In the genomic region with DNA sequence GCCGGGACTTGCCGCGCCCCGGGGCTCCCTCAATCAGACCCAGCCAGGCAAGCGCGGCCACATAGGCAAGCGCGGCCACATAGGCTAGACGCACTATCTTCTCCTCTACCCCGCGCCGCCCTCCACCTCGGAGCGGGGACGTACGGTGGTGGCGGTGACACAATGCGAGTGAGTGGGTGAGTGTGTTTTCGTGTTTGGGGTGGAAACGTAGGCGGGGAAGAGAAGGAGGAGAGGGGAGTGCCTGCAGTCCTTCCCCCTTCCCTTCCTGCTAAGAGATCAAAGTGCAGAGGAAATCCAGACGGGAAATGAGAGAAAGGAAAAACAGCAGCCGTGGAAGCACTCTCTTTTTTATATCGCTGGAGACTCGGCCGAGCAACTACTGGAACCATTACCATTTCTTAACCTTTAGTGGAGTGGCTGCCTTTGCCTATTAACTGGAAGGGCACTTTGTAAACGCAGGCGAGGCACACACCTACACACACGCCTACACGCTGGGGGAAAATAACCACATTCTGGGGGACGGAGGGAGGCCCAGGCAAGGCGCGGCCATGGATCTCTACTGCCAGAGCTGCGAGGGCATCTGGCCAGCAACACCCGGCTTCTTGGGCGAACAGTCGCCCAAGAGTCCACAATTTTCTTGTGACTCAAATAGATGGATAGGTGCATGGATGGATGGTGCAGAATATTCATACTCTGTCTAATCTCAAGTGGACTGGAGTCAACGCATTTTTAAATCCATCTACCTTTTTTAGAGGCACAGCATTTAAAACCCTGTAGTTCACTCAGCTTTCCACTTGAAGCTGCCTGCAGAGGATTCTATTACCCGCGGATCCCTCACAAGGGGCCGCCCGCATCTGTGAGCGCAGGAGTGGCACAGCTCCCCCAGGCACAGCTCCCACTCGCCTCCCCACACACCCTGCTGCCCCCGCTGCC, we compare ENCODE assay signal across 8 cellular contexts. TPM values are rescaled to one million over a fixed set of nuclear protein-coding genes. Genes with fewer than 3 reads are reported as not detected.
DNase-seq lines count a peak whose midpoint lies in the region; ATAC-seq and TF ChIP-seq lines count a peak whose summit lies in the region.

No MANE protein-coding gene starts in this region.

- WGBS in spleen, 5 donors: 3 to 7% (median 3%) methylated on average over 41 to 45 of the region's 45 CpGs

- no peak for TF ChIP-seq CTCF in cardiac fibroblast (IDR thresholded peaks at IDR 0.05; ENCODE audit: low read depth, low read length)
- no peak for TF ChIP-seq CTCF in spleen (IDR thresholded peaks at IDR 0.05 in 8 of 11, conservative IDR thresholded peaks at IDR 0.05 in 3 of 11)

- H3K4me3 ChIP-seq in cardiac fibroblast (replicated peaks in 1 of 2; ENCODE audit: low read depth in 2 of 2, low read length in 2 of 2) (peak overlapping the region; percentile 74 to 89), spleen (peak overlapping the region in 5 of 8 donors; percentile 0 to 53 (median 8))

- peaks cover 0 to 35% (median 23%) of the 10 kb centered on the region in 6 donors for H3K4me1 ChIP-seq in spleen

- in situ Hi-C loops in G401 (cut with HindIII; ENCODE audit: low sequenced_read_pairs): no loop called here

- peaks cover 0 to 72% (median 44%) of the 10 kb centered on the region in 7 donors for H3K27me3 ChIP-seq in spleen (replicated peaks in 1 of 7)

- peak; percentile 80 for DNase-seq in G401 (ENCODE audit: low spot score)
- peak; percentile 41 for DNase-seq in NCI-H460 (ENCODE audit: extremely low read depth, low read depth)
- DNase-seq in cardiac fibroblast (ENCODE audit: low read depth in 2 of 2): peak; percentile 65 to 75
- peak; percentile 72 for DNase-seq in iris pigment epithelial cell (ENCODE audit: low read depth)
- no peak for DNase-seq in spleen
- DNase-seq in NCI-H2107 treated with DMSO at 0.1 percent for 48 hours (lab: John Stamatoyannopoulos, UW; ENCODE audit: unreplicated experiment): no peak
- no peak for DNase-seq in stimulated activated CD4-positive, alpha-beta T cell treated with anti-CD3 and anti-CD28 coated beads, Interleukin-2, amount 100 ng/mL, for 24 hours

- intact Hi-C loops in spleen (cut with DNase I; ENCODE audit: low total_unique reads): no loop called here

- no peaks in the 10 kb centered on the region for H3K36me3 ChIP-seq in spleen

- no peak for TF ChIP-seq POLR2A in spleen (IDR thresholded peaks at IDR 0.05)

- no peak overlapping the region for H3K27ac ChIP-seq in spleen

- ATAC-seq in HG03108 (IDR thresholded peaks at IDR 0.05; ENCODE audit: unreplicated experiment): no peak

- no peaks in the 10 kb centered on the region for H3K9me3 ChIP-seq in spleen

RNA-seq across cellular contexts. Expression of a gene that starts 2.1 kb away (rescaled TPM):
- total RNA-seq in G401 (2014; rRNA removed; shearing (Covaris generic)): not detected in 2 replicates
- 33.7 and 39.4 TPM in 2 replicates for total RNA-seq in NCI-H460 (2014; rRNA removed; shearing (Covaris generic))
- polyA plus RNA-seq in NCI-H460 (2014; cell fraction: nucleus; rRNA removed): 8.1 and 21.3 TPM in 2 replicates
- total RNA-seq in spleen: 1 to 10 TPM in 6 of 7 donors, under 1 TPM in 1; 0.61 to 2.9 (median 2.4) TPM
- polyA plus RNA-seq in spleen: 1 to 10 TPM in 2 of 3 donors, under 1 TPM in 1; 0.83 to 2.0 (median 1.1) TPM

Comparison
In these comparisons a context has a peak if more than half of its experiments do, and no peak if none do; other contexts are left out.
1. DNase-seq: peak in G401 (single experiment), NCI-H460 (single experiment), cardiac fibroblast (2 of 2) and iris pigment epithelial cell (single experiment); none in spleen (single experiment), NCI-H2107 treated with DMSO at 0.1 percent for 48 hours (single experiment) and stimulated activated CD4-positive, alpha-beta T cell treated with anti-CD3 and anti-CD28 coated beads, Interleukin-2, amount 100 ng/mL, for 24 hours (0 of 2).